16 cellular contexts compared by ENCODE assay signal in genomic region chr2:232873909-232874641, GRCh38. TPM values are rescaled to one million over a fixed set of nuclear protein-coding genes. Genes with fewer than 3 reads are reported as not detected.
DNase-seq lines count a peak whose midpoint lies in the region; FAIRE-seq and TF ChIP-seq lines count a peak whose summit lies in the region.
"Had no signal": no experiment of that assay in that cellular context is flagged by ENCODE, and none has a peak within 500 bp of the region (broad histone marks: within the 10 kb centered on the region; RNA-seq: fewer than 3 reads in every experiment).

No MANE protein-coding gene starts in this region.

- no peaks in the 10 kb centered on the region for H3K36me3 Mint-ChIP-seq in mesothelial cell of epicardium
- H3K36me3 Mint-ChIP-seq in endodermal cell (ENCODE audit: low read depth) = no peaks in the 10 kb centered on the region

- H3K36me3 ChIP-seq in small intestine (ENCODE audit: control insufficient read depth in 2 of 2, insufficient read depth in 2 of 2, low read length in 2 of 2) (peaks cover 0 to 2% of the 10 kb centered on the region in 2 donors), endodermal cell (ENCODE audit: control insufficient read depth, insufficient read depth, low read length) (no peaks in the 10 kb centered on the region)

- no peak for FAIRE-seq in small intestine (lab: Jason Lieb, UNC)
- FAIRE-seq: astrocyte had no signal

- 24 to 63% (median 41%) methylated on average over 6 of the region's 6 CpGs for WGBS in small intestine, 3 donors
- 89 to 94% methylated on average over 4 to 6 of the region's 6 CpGs for WGBS in endodermal cell (ENCODE audit: insufficient coverage in 1 of 2, insufficient read length in 1 of 2), 2 experiments

- H3K4me3 ChIP-seq in dorsolateral prefrontal cortex = no peak overlapping the region
- no peak overlapping the region for H3K4me3 ChIP-seq in small intestine (ENCODE audit: low read depth in 1 of 2, low read length in 2 of 2)
- H3K4me3 ChIP-seq in endodermal cell (ENCODE audit: low read length) = no peak overlapping the region
- no peak overlapping the region for H3K4me3 ChIP-seq in foreskin fibroblast (ENCODE audit: low read depth in 1 of 2, low read length in 2 of 2)

- H3K27me3 ChIP-seq in dorsolateral prefrontal cortex (peaks cover 0 to 4% (median 0%) of the 10 kb centered on the region in 45 donors), small intestine (ENCODE audit: control insufficient read depth in 2 of 2, insufficient read depth in 2 of 2, low read length in 2 of 2) (no peaks in the 10 kb centered on the region), endodermal cell (ENCODE audit: control insufficient read depth, insufficient read depth, low read length, poor library complexity, severe bottlenecking) (peaks cover 20% of the 10 kb centered on the region)

- no peak overlapping the region for H3K9ac ChIP-seq in endodermal cell (ENCODE audit: extremely low read depth, low read length, poor library complexity, severe bottlenecking)

- DNase-seq in KBM-7 (peak; percentile 48), OCI-M1 (lab: John Stamatoyannopoulos, UW) (peak; percentile 11), dorsolateral prefrontal cortex (no peak), small intestine (peak; percentile 97), mesothelial cell of epicardium (ENCODE audit: low spot score in 2 of 2, unreplicated experiment in 2 of 2) (no peak), endodermal cell (no peak), foreskin fibroblast (no peak)
- DNase-seq: activated CD4-positive, alpha-beta memory T cell treated with anti-CD3 and anti-CD28 coated beads, Interleukin-2, amount 10 ng/mL, durations not matched to agents 7 days and 5 days; effector CD4-positive, alpha-beta T cell; mesendoderm; NCI-H2081; NCI-H82; SHP77; T-helper 9 cell had no signal

- no peak overlapping the region for H3K27ac Mint-ChIP-seq in mesothelial cell of epicardium
- H3K27ac Mint-ChIP-seq in endodermal cell = no peak overlapping the region
- H3K27ac Mint-ChIP-seq: activated CD4-positive, alpha-beta memory T cell treated with anti-CD3 and anti-CD28 coated beads, Interleukin-2, amount 10 ng/mL, durations not matched to agents 7 days and 5 days had no signal

- H3K4me3 Mint-ChIP-seq in mesothelial cell of epicardium = no peak overlapping the region
- H3K4me3 Mint-ChIP-seq in endodermal cell = no peak overlapping the region

- H3K27me3 Mint-ChIP-seq in mesothelial cell of epicardium (ENCODE audit: low read depth) (peaks cover 17% of the 10 kb centered on the region), endodermal cell (ENCODE audit: insufficient read depth) (peaks cover 31% of the 10 kb centered on the region)

- peaks cover 3 to 5% of the 10 kb centered on the region in 2 donors for H3K4me1 ChIP-seq in small intestine (ENCODE audit: control insufficient read depth in 2 of 2, insufficient read depth in 1 of 2, low read depth in 1 of 2, low read length in 1 of 2)
- H3K4me1 ChIP-seq in endodermal cell (ENCODE audit: control insufficient read depth, insufficient read depth, low read length) = no peaks in the 10 kb centered on the region

- intact Hi-C loops in dorsolateral prefrontal cortex (cut with DNase I) = loop anchor here in 1 of 2 donors (5.0 kb wide), 1 partner anchor 378 kb away; the partner anchor contains the start of gene ATG16L1

- H3K4me1 Mint-ChIP-seq in mesothelial cell of epicardium (peaks cover 3% of the 10 kb centered on the region), endodermal cell (peaks cover 7% of the 10 kb centered on the region)

- H3K9me3 ChIP-seq in small intestine (ENCODE audit: control insufficient read depth, low read depth) = no peaks in the 10 kb centered on the region
- no peaks in the 10 kb centered on the region for H3K9me3 ChIP-seq in endodermal cell (ENCODE audit: control insufficient read depth, low read length)

- TF ChIP-seq CTCF in dorsolateral prefrontal cortex (IDR thresholded peaks at IDR 0.05 in 54 of 56, conservative IDR thresholded peaks at IDR 0.05 in 2 of 56; ENCODE audit: low read depth in 1 of 56, partially characterized antibody in 56 of 56) (no peak), mesothelial cell of epicardium (IDR thresholded peaks at IDR 0.05; ENCODE audit: unreplicated experiment) (no peak), endodermal cell (conservative IDR thresholded peaks at IDR 0.05) (no peak), foreskin fibroblast (IDR thresholded peaks at IDR 0.05; ENCODE audit: low read depth, low read length) (no peak)

- H3K9me3 Mint-ChIP-seq in mesothelial cell of epicardium = no peaks in the 10 kb centered on the region
- H3K9me3 Mint-ChIP-seq in endodermal cell = no peaks in the 10 kb centered on the region
- H3K9me3 Mint-ChIP-seq: activated CD4-positive, alpha-beta memory T cell treated with anti-CD3 and anti-CD28 coated beads, Interleukin-2, amount 10 ng/mL, durations not matched to agents 7 days and 5 days had no signal

- in situ Hi-C loops in KBM-7 (cut with MboI; ENCODE audit: low pct_unique_long_range_greater_than_20kb, low sequenced_read_pairs) = loop anchor here (25.0 kb wide), 1 partner anchor 388 kb away; the partner anchor contains the start of gene ATG16L1

- peak overlapping the region; percentile 76 to 99 (median 97) for H3K27ac ChIP-seq in dorsolateral prefrontal cortex
- peak overlapping the region; percentile 84 to 94 for H3K27ac ChIP-seq in small intestine (ENCODE audit: low read depth in 1 of 2, low read length in 1 of 2)
- H3K27ac ChIP-seq in endodermal cell (ENCODE audit: low read depth, low read length) = no peak overlapping the region
- H3K27ac ChIP-seq: HL-60 had no signal

RNA-seq across cellular contexts. Expression of gene SNORC, which starts 4.0 kb away (rescaled TPM):
- 10 to 100 TPM in 119 of 120 experiments, 1 to 10 TPM in 1; 9.4 to 82.0 (median 34.1) TPM for total RNA-seq in dorsolateral prefrontal cortex
- 10 to 100 TPM in 2 of 3 donors, 1 to 10 TPM in 1; 6.3 to 16.5 (median 11.6) TPM for polyA plus RNA-seq in small intestine
- total RNA-seq in mesothelial cell of epicardium = 3.4 to 6.0 TPM (median 4.1 TPM) in 3 replicates
- total RNA-seq in endodermal cell = 1 to 10 TPM; 3.6 to 5.0 TPM
- 1.00 TPM for polyA plus RNA-seq in endodermal cell (2013, experiment 1 of 2)
- 0.66 TPM for polyA plus RNA-seq in endodermal cell (2013, experiment 2 of 2)

Comparison
In these comparisons a context has a peak if more than half of its experiments do, and no peak if none do; other contexts are left out.
1. DNase-seq: peak in KBM-7 (single experiment), OCI-M1 (single experiment) and small intestine (single experiment); none in dorsolateral prefrontal cortex (0 of 10), mesothelial cell of epicardium (0 of 2), endodermal cell (single experiment) and foreskin fibroblast (0 of 2).